18 cellular contexts compared by ENCODE assay signal in the genomic region with DNA sequence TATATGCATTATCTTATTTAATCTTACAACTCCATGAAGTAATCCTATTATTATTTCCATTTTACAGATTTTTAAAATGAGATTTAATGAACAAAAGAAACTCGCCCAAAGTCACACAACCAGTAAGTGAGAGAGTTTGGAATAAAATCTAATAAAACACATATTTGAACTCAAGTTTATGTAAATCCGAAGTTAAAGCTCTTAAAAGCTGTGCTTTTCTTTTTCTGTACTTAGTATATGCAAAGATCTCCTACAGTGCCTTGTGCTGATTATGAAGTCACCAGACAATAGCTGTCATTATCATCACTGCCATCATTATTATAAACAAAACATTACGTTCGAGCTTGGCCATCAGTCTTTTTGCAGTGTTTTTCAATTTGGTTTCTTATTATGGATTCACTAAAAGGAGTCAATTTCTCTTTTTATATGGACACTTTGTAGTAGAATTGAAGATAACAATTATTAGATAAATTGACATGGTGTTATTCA. TPM values are rescaled to one million over a fixed set of nuclear protein-coding genes. Genes with fewer than 3 reads are reported as not detected.
DNase-seq lines count a peak whose midpoint lies in the region; TF ChIP-seq lines count a peak whose summit lies in the region.
"Had no signal": no experiment of that assay in that cellular context is flagged by ENCODE, and none has a peak within 500 bp of the region (broad histone marks: within the 10 kb centered on the region; RNA-seq: fewer than 3 reads in every experiment).

No MANE protein-coding gene starts in this region.

- H3K9me3 Mint-ChIP-seq in HFFc6: no peaks in the 10 kb centered on the region
- peaks cover 3% of the 10 kb centered on the region for H3K9me3 Mint-ChIP-seq in progenitor cell of endocrine pancreas (ENCODE audit: low read depth)
- H3K9me3 Mint-ChIP-seq: CD8-positive, alpha-beta T cell had no signal

- H3K36me3 ChIP-seq in mesenchymal stem cell (ENCODE audit: control insufficient read depth in 1 of 2, insufficient read depth in 2 of 2, low read depth in 1 of 2, low read length in 2 of 2) (no peaks in the 10 kb centered on the region), brain microvascular endothelial cell (replicated peaks) (no peaks in the 10 kb centered on the region)
- H3K36me3 ChIP-seq: BLaER1 treated with 17β-estradiol and CSF1 and Interleukin-3, amounts not matched to agents 10 nM and 100 nM; Peyer's patch had no signal

- H3K27ac Mint-ChIP-seq in HFFc6 (peak overlapping the region; percentile 41; the same call in 1 of the 2 replicates), progenitor cell of endocrine pancreas (no peak overlapping the region)
- H3K27ac Mint-ChIP-seq: CD8-positive, alpha-beta T cell had no signal

- no peak overlapping the region for H2BK120ac ChIP-seq in mesenchymal stem cell (ENCODE audit: low read depth, low read length)

- H4K91ac ChIP-seq in mesenchymal stem cell (ENCODE audit: low read length): no peak overlapping the region

- H3K4me3 Mint-ChIP-seq in HFFc6 (no peak overlapping the region), progenitor cell of endocrine pancreas (ENCODE audit: low read depth) (no peak overlapping the region)
- H3K4me3 Mint-ChIP-seq: CD8-positive, alpha-beta T cell had no signal

- H3K27me3 Mint-ChIP-seq in HFFc6 (ENCODE audit: insufficient read depth) (no peaks in the 10 kb centered on the region), progenitor cell of endocrine pancreas (no peaks in the 10 kb centered on the region)

- H2BK5ac ChIP-seq in mesenchymal stem cell (ENCODE audit: low read depth, low read length, poor library complexity, severe bottlenecking): no peak overlapping the region

- no peak overlapping the region for H2BK12ac ChIP-seq in mesenchymal stem cell (ENCODE audit: low read length in 2 of 2)

- H3K9ac ChIP-seq in mesenchymal stem cell (ENCODE audit: low read length): no peak overlapping the region
- H3K9ac ChIP-seq: BLaER1 treated with 17β-estradiol and CSF1 and Interleukin-3, amounts not matched to agents 10 nM and 100 nM had no signal

- H2BK15ac ChIP-seq in mesenchymal stem cell (ENCODE audit: low read depth, poor library complexity, severe bottlenecking): no peak overlapping the region

- no peak overlapping the region for H2AFZ ChIP-seq in mesenchymal stem cell (ENCODE audit: low read depth, low read length)

- no peak for TF ChIP-seq CTCF in HFFc6 (IDR thresholded peaks at IDR 0.05)
- TF ChIP-seq CTCF in GM10266 (IDR thresholded peaks at IDR 0.05; ENCODE audit: control insufficient read depth, insufficient read depth, low read depth, missing control alignments): no peak
- no peak for TF ChIP-seq CTCF in progenitor cell of endocrine pancreas (IDR thresholded peaks at IDR 0.05; ENCODE audit: unreplicated experiment)
- TF ChIP-seq CTCF in brain microvascular endothelial cell (IDR thresholded peaks at IDR 0.05; ENCODE audit: low read depth, low read length, missing control alignments): no peak

- H3K79me1 ChIP-seq in mesenchymal stem cell (replicated peaks; ENCODE audit: low read length, poor library complexity, severe bottlenecking): no peaks in the 10 kb centered on the region

- no peak overlapping the region for H3K18ac ChIP-seq in mesenchymal stem cell (ENCODE audit: low read depth in 1 of 2, low read length in 2 of 2)

- no peak overlapping the region for H3K4me3 ChIP-seq in mesenchymal stem cell (ENCODE audit: insufficient read depth in 1 of 2, low read depth in 1 of 2, low read length in 2 of 2)
- no peak overlapping the region for H3K4me3 ChIP-seq in brain microvascular endothelial cell (ENCODE audit: low read depth, low read length)
- H3K4me3 ChIP-seq: BLaER1 treated with 17β-estradiol and CSF1 and Interleukin-3, amounts not matched to agents 10 nM and 100 nM; K562; Peyer's patch had no signal

- H3K27ac ChIP-seq in angular gyrus (ENCODE audit: low read depth, low read length) (peak overlapping the region; percentile 70), mesenchymal stem cell (ENCODE audit: low read length, poor library complexity, severe bottlenecking) (no peak overlapping the region), brain microvascular endothelial cell (no peak overlapping the region)
- H3K27ac ChIP-seq: BLaER1 treated with 17β-estradiol and CSF1 and Interleukin-3, amounts not matched to agents 10 nM and 100 nM; Peyer's patch had no signal

- no peak overlapping the region for H3K23ac ChIP-seq in mesenchymal stem cell (ENCODE audit: low read length in 2 of 2)

- H3K4me2 ChIP-seq in mesenchymal stem cell (ENCODE audit: low read length, poor library complexity, severe bottlenecking): no peak overlapping the region
- H3K4me2 ChIP-seq: BLaER1 treated with 17β-estradiol and CSF1 and Interleukin-3, amounts not matched to agents 10 nM and 100 nM had no signal

- H4K8ac ChIP-seq in mesenchymal stem cell (ENCODE audit: low read length): no peak overlapping the region

- in situ Hi-C loops in brain microvascular endothelial cell (cut with HindIII; ENCODE audit: low pct_ligation_motif_present, low sequenced_read_pairs): no loop called here

- no peak overlapping the region for H3K4ac ChIP-seq in mesenchymal stem cell (ENCODE audit: low read depth in 1 of 2, low read length in 2 of 2)

- H3K27me3 ChIP-seq in mesenchymal stem cell (ENCODE audit: control insufficient read depth in 1 of 2, insufficient read depth in 1 of 2, low read length in 2 of 2) (no peaks in the 10 kb centered on the region), brain microvascular endothelial cell (replicated peaks) (no peaks in the 10 kb centered on the region)
- H3K27me3 ChIP-seq: BLaER1 treated with 17β-estradiol and CSF1 and Interleukin-3, amounts not matched to agents 10 nM and 100 nM; Peyer's patch had no signal

- DNase-seq in HFFc6: no peak
- peak; percentile 16 for DNase-seq in mesenchymal stem cell
- no peak for DNase-seq in posterior vena cava (ENCODE audit: low spot score)
- no peak for DNase-seq in GM10266 (ENCODE audit: extremely low spot score)
- no peak for DNase-seq in progenitor cell of endocrine pancreas (ENCODE audit: low spot score, unreplicated experiment)
- DNase-seq in brain microvascular endothelial cell: no peak
- DNase-seq: ACHN; Calu3; CD8-positive, alpha-beta T cell; NCI-H1092 treated with DMSO at 0.1 percent for 48 hours; NCI-H1436 treated with DMSO at 0.1 percent for 48 hours; NCI-H2171; NCI-H345; NCI-H524 treated with DMSO at 0.1 percent for 48 hours; Peyer's patch had no signal

- intact Hi-C loops in posterior vena cava (cut with DNase I): no loop called here

- H3K4me1 Mint-ChIP-seq in HFFc6 (ENCODE audit: low read depth) (peaks cover 42% of the 10 kb centered on the region), progenitor cell of endocrine pancreas (ENCODE audit: low read depth) (no peaks in the 10 kb centered on the region)

- no peaks in the 10 kb centered on the region for H3K4me1 ChIP-seq in mesenchymal stem cell (ENCODE audit: control insufficient read depth, insufficient read depth, low read depth, low read length)
- H3K4me1 ChIP-seq: BLaER1 treated with 17β-estradiol and CSF1 and Interleukin-3, amounts not matched to agents 10 nM and 100 nM; Peyer's patch had no signal

- no peaks in the 10 kb centered on the region for H3K9me3 ChIP-seq in mesenchymal stem cell (ENCODE audit: control insufficient read depth, low read length)
- H3K9me3 ChIP-seq: BLaER1 treated with 17β-estradiol and CSF1 and Interleukin-3, amounts not matched to agents 10 nM and 100 nM; Peyer's patch had no signal

- no peak overlapping the region for H3K14ac ChIP-seq in mesenchymal stem cell (ENCODE audit: low read length in 2 of 2)

- H2AK5ac ChIP-seq in mesenchymal stem cell (ENCODE audit: low read length, severe bottlenecking): no peak overlapping the region

- peaks cover 6% of the 10 kb centered on the region for H3K36me3 Mint-ChIP-seq in HFFc6 (ENCODE audit: low read depth)
- no peaks in the 10 kb centered on the region for H3K36me3 Mint-ChIP-seq in progenitor cell of endocrine pancreas (ENCODE audit: insufficient read depth)
- H3K36me3 Mint-ChIP-seq: CD8-positive, alpha-beta T cell had no signal

- WGBS in mesenchymal stem cell: no CpG with 5 or more reads among the region's 4 CpGs

RNA-seq across cellular contexts. Expression of gene ENOX1, which starts 29.7 kb away (rescaled TPM):
- total RNA-seq in HFFc6 (2021; fragmentation: NEBNext Ultra II Directional; extraction: Animal tissue kit (Norgen Biotek cat#: 25700)): 1 to 10 TPM in 2 of 6 experiments, under 1 TPM in 4; 0.50 to 3.2 (median 0.64) TPM
- polyA plus RNA-seq in mesenchymal stem cell (2013, experiment 1 of 2): 4.8 TPM
- polyA plus RNA-seq in mesenchymal stem cell (2013, experiment 2 of 2): 4.8 TPM
- total RNA-seq in posterior vena cava (1 to 10 TPM; 2.7 to 5.3 TPM), progenitor cell of endocrine pancreas (2.2 and 2.5 TPM in 2 replicates)
- total RNA-seq: CD8-positive, alpha-beta T cell; K562 had no signal
- polyA plus RNA-seq: K562 had no signal
